ENCODE assay signal across 15 cellular contexts in genomic region chr1:199945591-199945990, GRCh38.
A peak's percentile ranks its signal among the peaks of the same experiment; 100 is the strongest.
DNase-seq lines count a peak whose midpoint lies in the region; ATAC-seq and TF ChIP-seq lines count a peak whose summit lies in the region.
"Had no signal": no experiment of that assay in that cellular context is flagged by ENCODE, and none has a peak within 500 bp of the region (broad histone marks: within the 10 kb centered on the region; RNA-seq: fewer than 3 reads in every experiment).

No MANE protein-coding gene starts in this region.

- POLR2A ChIA-PET in RWPE1 (lab: Yijun Ruan, JAX; ENCODE audit: low non-redundant PET) = no interaction called here

- TF ChIP-seq CTCF in RWPE1 (conservative IDR thresholded peaks at IDR 0.05; ENCODE audit: low read depth) = no peak

- CTCF ChIA-PET in RWPE1 (lab: Yijun Ruan, JAX) = interaction anchor here (0.6 kb wide), 1 partner anchor 29 kb away, joined by 3 read pairs; no protein-coding TSS in a partner anchor

- H3K27ac ChIP-seq in RWPE1 = no peak overlapping the region
- H3K27ac ChIP-seq in epithelial cell of prostate = no peak overlapping the region
- H3K27ac ChIP-seq: A549 had no signal

- DNase-seq in stimulated activated naive CD8-positive, alpha-beta T cell treated with anti-CD3 and anti-CD28 coated beads, Interleukin-15, amount 100 ng/mL, for 72 hours = peak in 1 of 2 donors; percentile 22
- no peak for DNase-seq in stimulated activated naive CD8-positive, alpha-beta T cell treated with anti-CD3 and anti-CD28 coated beads, Interleukin-15, Interleukin-2, amounts not matched to agents 100 U/mL and 50 U/mL, for 24 hours
- peak; percentile 28 for DNase-seq in RWPE1 (ENCODE audit: low spot score)
- peak; percentile 3 for DNase-seq in epithelial cell of prostate (ENCODE audit: low read depth, low spot score)
- DNase-seq in NCI-H446 treated with DMSO at 0.1 percent for 48 hours (lab: John Stamatoyannopoulos, UW) = no peak
- DNase-seq: CD8-positive, alpha-beta T cell; COR-L47; DMS153; DND-41; GDM1; GOT3; H9 had no signal

- H3K27ac Mint-ChIP-seq in stimulated activated naive CD8-positive, alpha-beta T cell treated with anti-CD3 and anti-CD28 coated beads, Interleukin-15, amount 100 ng/mL, for 72 hours = no peak overlapping the region
- H3K27ac Mint-ChIP-seq: CD14-positive monocyte; CD8-positive, alpha-beta T cell; H9 had no signal

- peak; percentile 36 for ATAC-seq in stimulated activated naive CD8-positive, alpha-beta T cell treated with anti-CD3 and anti-CD28 coated beads, Interleukin-15, amount 100 ng/mL, for 72 hours
- no peak for ATAC-seq in stimulated activated naive CD8-positive, alpha-beta T cell treated with anti-CD3 and anti-CD28 coated beads, Interleukin-15, Interleukin-2, amounts not matched to agents 100 U/mL and 50 U/mL, for 24 hours
- no peak for ATAC-seq in HG02970 (IDR thresholded peaks at IDR 0.05; ENCODE audit: low FRiP score, unreplicated experiment)
- ATAC-seq: A549; CD8-positive, alpha-beta T cell had no signal

- no peak overlapping the region for H3K4me3 Mint-ChIP-seq in stimulated activated naive CD8-positive, alpha-beta T cell treated with anti-CD3 and anti-CD28 coated beads, Interleukin-15, amount 100 ng/mL, for 72 hours
- H3K4me3 Mint-ChIP-seq: CD14-positive monocyte; CD8-positive, alpha-beta T cell; H9 had no signal

- H3K4me1 Mint-ChIP-seq in stimulated activated naive CD8-positive, alpha-beta T cell treated with anti-CD3 and anti-CD28 coated beads, Interleukin-15, amount 100 ng/mL, for 72 hours = peaks cover 29% of the 10 kb centered on the region

- H3K27me3 Mint-ChIP-seq in stimulated activated naive CD8-positive, alpha-beta T cell treated with anti-CD3 and anti-CD28 coated beads, Interleukin-15, amount 100 ng/mL, for 72 hours = peaks cover 49% of the 10 kb centered on the region

- H3K9me3 Mint-ChIP-seq in stimulated activated naive CD8-positive, alpha-beta T cell treated with anti-CD3 and anti-CD28 coated beads, Interleukin-15, amount 100 ng/mL, for 72 hours = no peaks in the 10 kb centered on the region
- H3K9me3 Mint-ChIP-seq: CD8-positive, alpha-beta T cell; H9 had no signal

Comparison
In these comparisons a context has a peak if more than half of its experiments do, and no peak if none do; other contexts are left out.
1. DNase-seq: peak in RWPE1 (single experiment) and epithelial cell of prostate (single experiment); none in stimulated activated naive CD8-positive, alpha-beta T cell treated with anti-CD3 and anti-CD28 coated beads, Interleukin-15, Interleukin-2, amounts not matched to agents 100 U/mL and 50 U/mL, for 24 hours (single experiment) and NCI-H446 treated with DMSO at 0.1 percent for 48 hours (single experiment).